8 cellular contexts compared by ENCODE assay signal in genomic region chr18:62523631-62524442, GRCh38. TPM values are rescaled to one million over a fixed set of nuclear protein-coding genes. Genes with fewer than 3 reads are reported as not detected.
A peak's percentile ranks its signal among the peaks of the same experiment; 100 is the strongest.
DNase-seq lines count a peak whose midpoint lies in the region; ATAC-seq and TF ChIP-seq lines count a peak whose summit lies in the region.

No MANE protein-coding gene starts in this region.

- H3K9me2 ChIP-seq in Loucy (replicated peaks; ENCODE audit: low read depth, low read length): no peaks in the 10 kb centered on the region

- peak overlapping the region; percentile 75 for H2AFZ ChIP-seq in Loucy (ENCODE audit: low read length)

- H3K9ac ChIP-seq in Loucy (ENCODE audit: low read depth, low read length, poor library complexity, severe bottlenecking): peak overlapping the region; percentile 79

- peaks cover 49% of the 10 kb centered on the region for H3K79me2 ChIP-seq in Loucy (ENCODE audit: insufficient read depth, low read length)

- no peaks in the 10 kb centered on the region for H3K36me3 ChIP-seq in Loucy (ENCODE audit: insufficient read depth, low read length)
- H3K36me3 ChIP-seq in WERI-Rb-1: peaks cover 5% of the 10 kb centered on the region
- no peaks in the 10 kb centered on the region for H3K36me3 ChIP-seq in breast epithelium

- peaks cover 30 to 48% of the 10 kb centered on the region in 2 donors for H3K4me1 Mint-ChIP-seq in immature natural killer cell

- H3K27me3 ChIP-seq in Loucy (ENCODE audit: insufficient read depth, low read length, poor library complexity, severe bottlenecking): no peaks in the 10 kb centered on the region
- no peaks in the 10 kb centered on the region for H3K27me3 ChIP-seq in WERI-Rb-1 (ENCODE audit: insufficient read depth, low read depth, severe bottlenecking)
- H3K27me3 ChIP-seq in breast epithelium: no peaks in the 10 kb centered on the region

- H3K27ac ChIP-seq in WERI-Rb-1 (peak overlapping the region; percentile 82), breast epithelium (peak overlapping the region; percentile 99)

- H3K9me3 ChIP-seq in Loucy (ENCODE audit: insufficient read depth, low read depth, low read length) (no peaks in the 10 kb centered on the region), WERI-Rb-1 (ENCODE audit: severe bottlenecking) (no peaks in the 10 kb centered on the region), breast epithelium (no peaks in the 10 kb centered on the region)

- DNase-seq in WERI-Rb-1 (peak; percentile 54), breast epithelium (ENCODE audit: low spot score in 2 of 2) (peak; percentile 54 to 59), immature natural killer cell (peak; percentile 44 to 48 (median 46)), epidermal melanocyte (ENCODE audit: insufficient read length, low spot score) (no peak)
- DNase-seq in stimulated activated CD4-positive, alpha-beta T cell treated with anti-CD3 and anti-CD28 coated beads, Interleukin-12 subunit alpha, Interleukin-12 subunit beta, amount 100 ng/mL, for 24 hours (ENCODE audit: low read depth in 2 of 2): peak; percentile 9 to 31

- peaks cover 5% of the 10 kb centered on the region; the same call in 1 of the 2 replicates for H3F3A ChIP-seq in Loucy (ENCODE audit: low read depth)

- H3K27ac Mint-ChIP-seq in immature natural killer cell: peak overlapping the region; percentile 34 to 85 (median 66)

- H3K4me2 ChIP-seq in Loucy (ENCODE audit: low read depth, low read length, poor library complexity, severe bottlenecking): peak overlapping the region; percentile 80

- H3K4me3 ChIP-seq in Loucy (ENCODE audit: low read length, poor library complexity, severe bottlenecking) (peak overlapping the region; percentile 88), WERI-Rb-1 (ENCODE audit: low read depth, low read length) (peak overlapping the region; percentile 74), breast epithelium (peak overlapping the region; percentile 79 to 91 (median 87))

- intact Hi-C loops in breast epithelium (cut with DNase I; ENCODE audit: low total_unique reads): no loop called here

- H4K20me1 ChIP-seq in Loucy (ENCODE audit: insufficient read depth, low read length, poor library complexity, severe bottlenecking): peaks cover 9% of the 10 kb centered on the region

- peaks cover 10 to 35% (median 27%) of the 10 kb centered on the region in 3 donors for H3K27me3 Mint-ChIP-seq in immature natural killer cell (ENCODE audit: low read depth in 3 of 3)

- peak overlapping the region; percentile 85 to 94 (median 93) for H3K4me3 Mint-ChIP-seq in immature natural killer cell

- peaks cover 40% of the 10 kb centered on the region for H3K4me1 ChIP-seq in Loucy (ENCODE audit: insufficient read depth, low read length, poor library complexity, severe bottlenecking)
- H3K4me1 ChIP-seq in breast epithelium: peaks cover 0 to 7% of the 10 kb centered on the region in 2 donors

- TF ChIP-seq POLR2A in breast epithelium (IDR thresholded peaks at IDR 0.05): no peak

- H3K36me3 Mint-ChIP-seq in immature natural killer cell: no peaks in the 10 kb centered on the region

- no peaks in the 10 kb centered on the region for H3K9me3 Mint-ChIP-seq in immature natural killer cell

- ATAC-seq in GM18498 (IDR thresholded peaks at IDR 0.05; ENCODE audit: unreplicated experiment) (peak; percentile 3), GM19023 (IDR thresholded peaks at IDR 0.05; ENCODE audit: unreplicated experiment) (no peak)

- TF ChIP-seq CTCF in Loucy (conservative IDR thresholded peaks at IDR 0.05; ENCODE audit: low read length) (no peak), WERI-Rb-1 (IDR thresholded peaks at IDR 0.05; ENCODE audit: low read depth, low read length) (no peak), breast epithelium (IDR thresholded peaks at IDR 0.05) (no peak)

RNA-seq across cellular contexts. Expression of gene ZCCHC2, which starts 1.0 kb away (rescaled TPM):
- 10 to 100 TPM; 24.3 to 36.3 (median 26.2) TPM for total RNA-seq in breast epithelium
- 1 to 10 TPM; 1.6 to 4.2 (median 2.1) TPM for polyA plus RNA-seq in immature natural killer cell
